2 cellular contexts compared by ENCODE assay signal in genomic region chr3:171746320-171747222, GRCh38.
A peak's percentile ranks its signal among the peaks of the same experiment; 100 is the strongest.
TF ChIP-seq lines count a peak whose summit lies in the region.
"Not testable (repeated sequence)": the region's sequence is repeated elsewhere in the genome, so short reads cannot be mapped to it uniquely, and the experiment has no call there.

No MANE protein-coding gene starts in this region.

TF ChIP-seq in A549, 52 proteins besides CTCF, POLR2A, EP300 and RAD21:
- TF ChIP-seq MAFK (IDR thresholded peaks at IDR 0.05; ENCODE audit: partially characterized antibody), result peak; percentile 67

TF ChIP-seq in HepG2, 621 proteins besides CTCF, POLR2A, EP300 and RAD21:
- TF ChIP-seq, protein P1, sequence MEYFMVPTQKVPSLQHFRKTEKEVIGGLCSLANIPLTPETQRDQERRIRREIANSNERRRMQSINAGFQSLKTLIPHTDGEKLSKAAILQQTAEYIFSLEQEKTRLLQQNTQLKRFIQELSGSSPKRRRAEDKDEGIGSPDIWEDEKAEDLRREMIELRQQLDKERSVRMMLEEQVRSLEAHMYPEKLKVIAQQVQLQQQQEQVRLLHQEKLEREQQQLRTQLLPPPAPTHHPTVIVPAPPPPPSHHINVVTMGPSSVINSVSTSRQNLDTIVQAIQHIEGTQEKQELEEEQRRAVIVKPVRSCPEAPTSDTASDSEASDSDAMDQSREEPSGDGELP (IDR thresholded peaks at IDR 0.05; ENCODE audit: borderline replicate concordance, low read depth), result peak; percentile 86; the same call in 1 of the 2 replicates
- peak; percentile 51; the same call in 1 of the 2 replicates for TF ChIP-seq FOXP1 (IDR thresholded peaks at IDR 0.05)
- peak; percentile 79 for TF ChIP-seq FOXP1 (CRISPR knock-in tag; IDR thresholded peaks at IDR 0.05)
- TF ChIP-seq SAP130 (CRISPR knock-in tag; IDR thresholded peaks at IDR 0.05; ENCODE audit: low read depth), result peak; percentile 50; the same call in 1 of the 2 replicates
- peak; percentile 51 for TF ChIP-seq MED1 (CRISPR knock-in tag; IDR thresholded peaks at IDR 0.05)
- TF ChIP-seq, protein P2, sequence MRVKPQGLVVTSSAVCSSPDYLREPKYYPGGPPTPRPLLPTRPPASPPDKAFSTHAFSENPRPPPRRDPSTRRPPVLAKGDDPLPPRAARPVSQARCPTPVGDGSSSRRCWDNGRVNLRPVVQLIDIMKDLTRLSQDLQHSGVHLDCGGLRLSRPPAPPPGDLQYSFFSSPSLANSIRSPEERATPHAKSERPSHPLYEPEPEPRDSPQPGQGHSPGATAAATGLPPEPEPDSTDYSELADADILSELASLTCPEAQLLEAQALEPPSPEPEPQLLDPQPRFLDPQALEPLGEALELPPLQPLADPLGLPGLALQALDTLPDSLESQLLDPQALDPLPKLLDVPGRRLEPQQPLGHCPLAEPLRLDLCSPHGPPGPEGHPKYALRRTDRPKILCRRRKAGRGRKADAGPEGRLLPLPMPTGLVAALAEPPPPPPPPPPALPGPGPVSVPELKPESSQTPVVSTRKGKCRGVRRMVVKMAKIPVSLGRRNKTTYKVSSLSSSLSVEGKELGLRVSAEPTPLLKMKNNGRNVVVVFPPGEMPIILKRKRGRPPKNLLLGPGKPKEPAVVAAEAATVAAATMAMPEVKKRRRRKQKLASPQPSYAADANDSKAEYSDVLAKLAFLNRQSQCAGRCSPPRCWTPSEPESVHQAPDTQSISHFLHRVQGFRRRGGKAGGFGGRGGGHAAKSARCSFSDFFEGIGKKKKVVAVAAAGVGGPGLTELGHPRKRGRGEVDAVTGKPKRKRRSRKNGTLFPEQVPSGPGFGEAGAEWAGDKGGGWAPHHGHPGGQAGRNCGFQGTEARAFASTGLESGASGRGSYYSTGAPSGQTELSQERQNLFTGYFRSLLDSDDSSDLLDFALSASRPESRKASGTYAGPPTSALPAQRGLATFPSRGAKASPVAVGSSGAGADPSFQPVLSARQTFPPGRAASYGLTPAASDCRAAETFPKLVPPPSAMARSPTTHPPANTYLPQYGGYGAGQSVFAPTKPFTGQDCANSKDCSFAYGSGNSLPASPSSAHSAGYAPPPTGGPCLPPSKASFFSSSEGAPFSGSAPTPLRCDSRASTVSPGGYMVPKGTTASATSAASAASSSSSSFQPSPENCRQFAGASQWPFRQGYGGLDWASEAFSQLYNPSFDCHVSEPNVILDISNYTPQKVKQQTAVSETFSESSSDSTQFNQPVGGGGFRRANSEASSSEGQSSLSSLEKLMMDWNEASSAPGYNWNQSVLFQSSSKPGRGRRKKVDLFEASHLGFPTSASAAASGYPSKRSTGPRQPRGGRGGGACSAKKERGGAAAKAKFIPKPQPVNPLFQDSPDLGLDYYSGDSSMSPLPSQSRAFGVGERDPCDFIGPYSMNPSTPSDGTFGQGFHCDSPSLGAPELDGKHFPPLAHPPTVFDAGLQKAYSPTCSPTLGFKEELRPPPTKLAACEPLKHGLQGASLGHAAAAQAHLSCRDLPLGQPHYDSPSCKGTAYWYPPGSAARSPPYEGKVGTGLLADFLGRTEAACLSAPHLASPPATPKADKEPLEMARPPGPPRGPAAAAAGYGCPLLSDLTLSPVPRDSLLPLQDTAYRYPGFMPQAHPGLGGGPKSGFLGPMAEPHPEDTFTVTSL (CRISPR knock-in tag; IDR thresholded peaks at IDR 0.05; ENCODE audit: borderline replicate concordance), result peak; percentile 70; the same call in 1 of the 2 replicates
- peak; percentile 33; the same call in 1 of the 2 replicates for TF ChIP-seq GFI1 (CRISPR knock-in tag; IDR thresholded peaks at IDR 0.05; ENCODE audit: borderline replicate concordance)
- 0 out of 2 replicates have a peak, but pooled peaks have one; percentile 18 for TF ChIP-seq ZNF788 (CRISPR knock-in tag; IDR thresholded peaks at IDR 0.05; ENCODE audit: borderline replicate concordance)
- TF ChIP-seq ARID5B (CRISPR knock-in tag; IDR thresholded peaks at IDR 0.05), result peak; percentile 28; the same call in 1 of the 2 replicates
- TF ChIP-seq MAFK (conservative IDR thresholded peaks at IDR 0.05 in 1 of 2, IDR thresholded peaks at IDR 0.05 in 1 of 2; ENCODE audit: low read length in 2 of 2), result peak; percentile 73 to 76
- TF ChIP-seq DPF2 (CRISPR knock-in tag; IDR thresholded peaks at IDR 0.05; ENCODE audit: borderline replicate concordance, low read depth), result 0 out of 2 replicates have a peak, but pooled peaks have one; percentile 27
- 0 out of 2 replicates have a peak, but pooled peaks have one; percentile 4 for TF ChIP-seq SALL1 (CRISPR knock-in tag; IDR thresholded peaks at IDR 0.05)
- TF ChIP-seq HMGXB3 (CRISPR knock-in tag; IDR thresholded peaks at IDR 0.05; ENCODE audit: borderline replicate concordance), result 0 out of 2 replicates have a peak, but pooled peaks have one; percentile 50
- peak; percentile 82 for TF ChIP-seq NFYB (CRISPR knock-in tag; IDR thresholded peaks at IDR 0.05)
- TF ChIP-seq FOXA3 (CRISPR knock-in tag; IDR thresholded peaks at IDR 0.05), result peak; percentile 84
- TF ChIP-seq FOXK1 (CRISPR knock-in tag; IDR thresholded peaks at IDR 0.05; ENCODE audit: borderline replicate concordance, low read depth), result peak; percentile 44; the same call in 1 of the 2 replicates
- TF ChIP-seq ZMYM4 (CRISPR knock-in tag; IDR thresholded peaks at IDR 0.05), result peak; percentile 99
- peak; percentile 79 for TF ChIP-seq MAFF (IDR thresholded peaks at IDR 0.05; ENCODE audit: low read depth, low read length)
- peak; percentile 18; the same call in 1 of the 2 replicates for TF ChIP-seq SOX5 (CRISPR knock-in tag; IDR thresholded peaks at IDR 0.05; ENCODE audit: borderline replicate concordance)
- peak; percentile 89 for TF ChIP-seq ZMYM2 (CRISPR knock-in tag; IDR thresholded peaks at IDR 0.05)
- peak; percentile 52; the same call in 1 of the 2 replicates for TF ChIP-seq ARID4A (CRISPR knock-in tag; IDR thresholded peaks at IDR 0.05; ENCODE audit: borderline replicate concordance)
- TF ChIP-seq FOXA1, SOX6, SOX13 (IDR thresholded peaks at IDR 0.05): not testable (repeated sequence)
- TF ChIP-seq FOXA1 (CRISPR knock-in tag; IDR thresholded peaks at IDR 0.05), result peak; percentile 12; the same call in 1 of the 2 replicates
- TF ChIP-seq SOX6 (CRISPR knock-in tag; IDR thresholded peaks at IDR 0.05), result peak; percentile 68
- TF ChIP-seq NFYC (CRISPR knock-in tag; IDR thresholded peaks at IDR 0.05), result peak; percentile 77
- TF ChIP-seq, protein P3, sequence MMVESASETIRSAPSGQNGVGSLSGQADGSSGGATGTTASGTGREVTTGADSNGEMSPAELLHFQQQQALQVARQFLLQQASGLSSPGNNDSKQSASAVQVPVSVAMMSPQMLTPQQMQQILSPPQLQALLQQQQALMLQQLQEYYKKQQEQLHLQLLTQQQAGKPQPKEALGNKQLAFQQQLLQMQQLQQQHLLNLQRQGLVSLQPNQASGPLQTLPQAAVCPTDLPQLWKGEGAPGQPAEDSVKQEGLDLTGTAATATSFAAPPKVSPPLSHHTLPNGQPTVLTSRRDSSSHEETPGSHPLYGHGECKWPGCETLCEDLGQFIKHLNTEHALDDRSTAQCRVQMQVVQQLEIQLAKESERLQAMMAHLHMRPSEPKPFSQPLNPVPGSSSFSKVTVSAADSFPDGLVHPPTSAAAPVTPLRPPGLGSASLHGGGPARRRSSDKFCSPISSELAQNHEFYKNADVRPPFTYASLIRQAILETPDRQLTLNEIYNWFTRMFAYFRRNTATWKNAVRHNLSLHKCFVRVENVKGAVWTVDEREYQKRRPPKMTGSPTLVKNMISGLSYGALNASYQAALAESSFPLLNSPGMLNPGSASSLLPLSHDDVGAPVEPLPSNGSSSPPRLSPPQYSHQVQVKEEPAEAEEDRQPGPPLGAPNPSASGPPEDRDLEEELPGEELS (CRISPR knock-in tag; IDR thresholded peaks at IDR 0.05), result peak; percentile 67
- 0 out of 2 replicates have a peak, but pooled peaks have one; percentile 50 for TF ChIP-seq ZNF619 (CRISPR knock-in tag; IDR thresholded peaks at IDR 0.05)
- TF ChIP-seq SOX13 (CRISPR knock-in tag; conservative IDR thresholded peaks at IDR 0.05 in 1 of 2, IDR thresholded peaks at IDR 0.05 in 1 of 2), result peak in 1 of 2 experiments; percentile 25; a peak in 1 of 4 replicates
- TF ChIP-seq, protein P4, sequence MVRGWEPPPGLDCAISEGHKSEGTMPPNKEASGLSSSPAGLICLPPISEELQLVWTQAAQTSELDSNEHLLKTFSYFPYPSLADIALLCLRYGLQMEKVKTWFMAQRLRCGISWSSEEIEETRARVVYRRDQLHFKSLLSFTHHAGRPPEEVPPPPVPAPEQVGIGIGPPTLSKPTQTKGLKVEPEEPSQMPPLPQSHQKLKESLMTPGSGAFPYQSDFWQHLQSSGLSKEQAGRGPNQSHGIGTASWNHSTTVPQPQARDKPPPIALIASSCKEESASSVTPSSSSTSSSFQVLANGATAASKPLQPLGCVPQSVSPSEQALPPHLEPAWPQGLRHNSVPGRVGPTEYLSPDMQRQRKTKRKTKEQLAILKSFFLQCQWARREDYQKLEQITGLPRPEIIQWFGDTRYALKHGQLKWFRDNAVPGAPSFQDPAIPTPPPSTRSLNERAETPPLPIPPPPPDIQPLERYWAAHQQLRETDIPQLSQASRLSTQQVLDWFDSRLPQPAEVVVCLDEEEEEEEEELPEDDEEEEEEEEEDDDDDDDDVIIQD (CRISPR knock-in tag; IDR thresholded peaks at IDR 0.05; ENCODE audit: low read depth), result peak; percentile 98
- TF ChIP-seq TBX2 (CRISPR knock-in tag; IDR thresholded peaks at IDR 0.05; ENCODE audit: borderline replicate concordance), result peak; percentile 52; the same call in 1 of the 2 replicates
- TF ChIP-seq POGZ (CRISPR knock-in tag; IDR thresholded peaks at IDR 0.05), result peak; percentile 96
